In genomic region chr19:54231077-54231931, GRCh38 we compare ENCODE assay signal across 8 cellular contexts. TPM values are rescaled to one million over a fixed set of nuclear protein-coding genes. Genes with fewer than 3 reads are reported as not detected.
DNase-seq lines count a peak whose midpoint lies in the region; ATAC-seq, FAIRE-seq and TF ChIP-seq lines count a peak whose summit lies in the region.

No MANE protein-coding gene starts in this region.

- no peak for TF ChIP-seq POLR2A in erythroblast (IDR thresholded peaks at IDR 0.05; ENCODE audit: low read length)

- DNase-seq in HT1080 (ENCODE audit: low read depth), result peak; percentile 68
- peak; percentile 96 for DNase-seq in activated CD8-positive, alpha-beta memory T cell treated with anti-CD3 and anti-CD28 coated beads, Interleukin-2, amount 50 U/mL, for 48 hours
- DNase-seq in erythroblast (lab: John Stamatoyannopoulos, UW), result peak; percentile 86 to 94
- peak; percentile 78 for DNase-seq in myocyte (ENCODE audit: low read depth)
- peak; percentile 76 to 85 for DNase-seq in stimulated activated CD8-positive, alpha-beta memory T cell treated with anti-CD3 and anti-CD28 coated beads, Interleukin-7, amount 100 ng/mL, for 1 hour (ENCODE audit: low read depth in 2 of 2)

- peak overlapping the region; percentile 46 for H3K4me2 ChIP-seq in OCI-LY3 (ENCODE audit: low read length)

- H3K4me3 ChIP-seq in OCI-LY3 (ENCODE audit: low read length), result no peak overlapping the region

- FAIRE-seq in G401.6 (lab: Jason Lieb, UNC), result peak; percentile 17

- peak; percentile 96 for TF ChIP-seq CTCF in OCI-LY3 (IDR thresholded peaks at IDR 0.05; ENCODE audit: low read depth, low read length)

- H4K20me1 ChIP-seq in OCI-LY3 (ENCODE audit: insufficient read depth, low read length), result no peaks in the 10 kb centered on the region

- no peak overlapping the region for H3K9ac ChIP-seq in OCI-LY3 (ENCODE audit: low read length)

- no peaks in the 10 kb centered on the region for H3K4me1 ChIP-seq in OCI-LY3 (ENCODE audit: low read length)

- no peaks in the 10 kb centered on the region for H3K9me3 ChIP-seq in OCI-LY3 (ENCODE audit: insufficient read depth, low read length)

- peaks cover 42% of the 10 kb centered on the region for H3K27me3 ChIP-seq in OCI-LY3 (ENCODE audit: low read depth, low read length)

- H3K27ac ChIP-seq in OCI-LY3 (ENCODE audit: low read length), result no peak overlapping the region

- H3K79me2 ChIP-seq in OCI-LY3 (ENCODE audit: low read length), result no peaks in the 10 kb centered on the region

- no peaks in the 10 kb centered on the region for H3K36me3 ChIP-seq in OCI-LY3 (replicated peaks; ENCODE audit: low read depth, low read length)

- no peak for ATAC-seq in GM21515 (IDR thresholded peaks at IDR 0.05; ENCODE audit: unreplicated experiment)

- H2AFZ ChIP-seq in OCI-LY3 (ENCODE audit: low read depth, low read length), result no peak overlapping the region

RNA-seq across cellular contexts. Expression of gene LILRB3, which starts 8.5 kb away (rescaled TPM):
- not detected in 2 replicates for total RNA-seq in HT1080 (2014; rRNA removed; shearing (Covaris generic))
- not detected in 2 replicates for polyA plus RNA-seq in HT1080 (2015; cell fraction: cytosol; rRNA removed)
- not detected in 2 replicates for polyA plus RNA-seq in HT1080 (2015; cell fraction: nucleus; rRNA removed)
- not detected in 2 replicates for total RNA-seq in myocyte
- 0.28 TPM for polyA plus RNA-seq in myocyte (2012)

RNA-seq across cellular contexts. Expression of gene LILRA6, which starts 11.3 kb away (rescaled TPM):
- not detected in 2 replicates for total RNA-seq in HT1080 (2014; rRNA removed; shearing (Covaris generic))
- polyA plus RNA-seq in HT1080 (2015; cell fraction: cytosol; rRNA removed), result not detected in 2 replicates
- polyA plus RNA-seq in HT1080 (2015; cell fraction: nucleus; rRNA removed), result not detected in 2 replicates
- not detected in 2 replicates for total RNA-seq in myocyte
- polyA plus RNA-seq in myocyte (2012), result 0.09 TPM

RNA-seq across cellular contexts. Expression of gene LILRB5, which starts 25.8 kb away (rescaled TPM):
- not detected in 2 replicates for total RNA-seq in HT1080 (2014; rRNA removed; shearing (Covaris generic))
- 0.06 TPM in 1 of 2 replicates, not detected in the other for polyA plus RNA-seq in HT1080 (2015; cell fraction: cytosol; rRNA removed)
- polyA plus RNA-seq in HT1080 (2015; cell fraction: nucleus; rRNA removed), result not detected in 2 replicates
- not detected in 2 replicates for total RNA-seq in myocyte
- polyA plus RNA-seq in myocyte (2012), result not detected

RNA-seq across cellular contexts. Expression of gene RPS9, which starts 30.6 kb away (rescaled TPM):
- total RNA-seq in HT1080 (2014; rRNA removed; shearing (Covaris generic)), result 2,721 and 3,393 TPM in 2 replicates
- 3,643 and 4,396 TPM in 2 replicates for polyA plus RNA-seq in HT1080 (2015; cell fraction: cytosol; rRNA removed)
- 1,533 and 1,657 TPM in 2 replicates for polyA plus RNA-seq in HT1080 (2015; cell fraction: nucleus; rRNA removed)
- 937 and 1,223 TPM in 2 replicates for total RNA-seq in myocyte
- 1,404 TPM for polyA plus RNA-seq in myocyte (2012)

RNA-seq across cellular contexts. Expression of gene TSEN34, which starts 40.2 kb away (rescaled TPM):
- 67.2 and 72.8 TPM in 2 replicates for total RNA-seq in HT1080 (2014; rRNA removed; shearing (Covaris generic))
- 63.1 and 70.4 TPM in 2 replicates for polyA plus RNA-seq in HT1080 (2015; cell fraction: cytosol; rRNA removed)
- polyA plus RNA-seq in HT1080 (2015; cell fraction: nucleus; rRNA removed), result 41.8 and 43.4 TPM in 2 replicates
- total RNA-seq in myocyte, result 95.1 and 104 TPM in 2 replicates
- polyA plus RNA-seq in myocyte (2012), result 60.4 TPM
